30 cellular contexts compared by ENCODE assay signal in the genomic region with DNA sequence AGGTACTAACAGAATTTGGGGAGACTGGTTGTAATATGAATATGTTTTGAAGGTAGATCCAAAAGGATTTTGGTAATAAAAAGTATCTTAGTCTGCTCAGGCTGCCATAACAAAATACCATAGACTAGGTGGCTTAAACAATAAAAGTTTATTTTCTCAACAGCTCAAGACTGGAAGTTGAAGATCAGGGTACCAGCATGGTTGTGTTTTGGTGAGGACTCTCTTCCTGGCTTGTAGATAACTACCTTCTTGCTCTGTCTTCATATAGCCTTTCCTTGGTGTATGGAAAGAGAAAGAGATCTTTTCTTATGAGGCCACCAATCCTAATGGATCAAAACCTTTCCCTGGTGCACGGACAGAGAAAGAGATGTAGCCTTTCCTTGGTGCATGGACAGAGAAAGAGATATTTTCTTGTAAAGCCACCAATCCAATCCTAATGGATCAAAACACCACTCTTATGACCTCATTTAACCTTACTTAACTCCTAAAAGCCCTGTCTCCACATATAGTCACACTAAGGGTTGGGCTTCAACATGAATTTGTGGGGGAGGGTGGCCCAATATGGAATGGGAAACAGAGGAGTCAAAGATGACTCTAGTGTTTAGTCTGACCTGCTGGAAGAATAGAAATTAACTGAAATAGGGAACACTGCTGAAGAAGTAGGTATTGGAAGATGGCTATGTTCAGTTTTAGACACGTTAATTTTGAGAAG.
"Had no signal": no experiment of that assay in that cellular context is flagged by ENCODE, and none has a peak within 500 bp of the region (broad histone marks: within the 10 kb centered on the region; RNA-seq: fewer than 3 reads in every experiment).

No MANE protein-coding gene starts in this region.

- H3K4me3 Mint-ChIP-seq: activated CD4-positive, alpha-beta memory T cell treated with anti-CD3 and anti-CD28 coated beads, Interleukin-2, amount 10 ng/mL, durations not matched to agents 7 days and 5 days; activated CD4-positive, alpha-beta T cell treated with anti-CD3 and anti-CD28 coated beads, Interleukin-2, amount 10 ng/mL, durations not matched to agents 7 days and 5 days; activated naive CD8-positive, alpha-beta T cell; activated T-cell treated with anti-CD3 and anti-CD28 coated beads, Interleukin-2, amount 50 U/mL, for 24 hours; activated T-cell treated with anti-CD3 and anti-CD28 coated beads, Interleukin-2, amount 50 U/mL, for 72 hours; effector memory CD8-positive, alpha-beta T cell had no signal

- H3K4me1 ChIP-seq: breast epithelium, foreskin keratinocyte had no signal

- H3K27me3 ChIP-seq: body of pancreas, breast epithelium, cardiac muscle cell, esophagus muscularis mucosa, foreskin keratinocyte, gastrocnemius medialis, heart left ventricle had no signal

- H3K36me3 ChIP-seq: breast epithelium, cardiac muscle cell, esophagus muscularis mucosa, gastrocnemius medialis, heart left ventricle had no signal

- H3K27ac Mint-ChIP-seq: activated CD4-positive, alpha-beta memory T cell treated with anti-CD3 and anti-CD28 coated beads, Interleukin-2, amount 10 ng/mL, durations not matched to agents 7 days and 5 days; activated CD4-positive, alpha-beta T cell treated with anti-CD3 and anti-CD28 coated beads, Interleukin-2, amount 10 ng/mL, durations not matched to agents 7 days and 5 days; activated naive CD8-positive, alpha-beta T cell; activated T-cell treated with anti-CD3 and anti-CD28 coated beads, Interleukin-2, amount 50 U/mL, for 24 hours; activated T-cell treated with anti-CD3 and anti-CD28 coated beads, Interleukin-2, amount 50 U/mL, for 72 hours; effector memory CD8-positive, alpha-beta T cell had no signal

- H3K27ac ChIP-seq: body of pancreas, breast epithelium, cardiac muscle cell, coronary artery, esophagus muscularis mucosa, foreskin keratinocyte, gastrocnemius medialis had no signal

- H3K9me3 Mint-ChIP-seq: activated CD4-positive, alpha-beta memory T cell treated with anti-CD3 and anti-CD28 coated beads, Interleukin-2, amount 10 ng/mL, durations not matched to agents 7 days and 5 days; activated CD4-positive, alpha-beta T cell treated with anti-CD3 and anti-CD28 coated beads, Interleukin-2, amount 10 ng/mL, durations not matched to agents 7 days and 5 days; activated T-cell treated with anti-CD3 and anti-CD28 coated beads, Interleukin-2, amount 50 U/mL, for 24 hours; activated T-cell treated with anti-CD3 and anti-CD28 coated beads, Interleukin-2, amount 50 U/mL, for 72 hours; effector memory CD8-positive, alpha-beta T cell had no signal

- H3K4me3 ChIP-seq: body of pancreas, breast epithelium, cardiac muscle cell, coronary artery, esophagus muscularis mucosa, gastrocnemius medialis, heart left ventricle had no signal

- H3K27me3 Mint-ChIP-seq: activated CD4-positive, alpha-beta memory T cell treated with anti-CD3 and anti-CD28 coated beads, Interleukin-2, amount 10 ng/mL, durations not matched to agents 7 days and 5 days; activated CD4-positive, alpha-beta T cell treated with anti-CD3 and anti-CD28 coated beads, Interleukin-2, amount 10 ng/mL, durations not matched to agents 7 days and 5 days had no signal

- H3K9me3 ChIP-seq: body of pancreas, breast epithelium, esophagus muscularis mucosa, gastrocnemius medialis, heart left ventricle had no signal

- DNase-seq: activated CD4-positive, alpha-beta memory T cell treated with anti-CD3 and anti-CD28 coated beads, Interleukin-2, amount 10 ng/mL, durations not matched to agents 7 days and 5 days; activated CD4-positive, alpha-beta T cell treated with anti-CD3 and anti-CD28 coated beads for 1 hour; activated CD4-positive, alpha-beta T cell treated with anti-CD3 and anti-CD28 coated beads for 4 hours; activated CD4-positive, alpha-beta T cell treated with anti-CD3 and anti-CD28 coated beads, Interleukin-2, amount 10 ng/mL, durations not matched to agents 7 days and 5 days; activated CD4-positive, alpha-beta T cell treated with anti-CD3 and anti-CD28 coated beads, Interleukin-2, amount 50 U/mL, for 4 hours; activated CD8-positive, alpha-beta memory T cell treated with anti-CD3 and anti-CD28 coated beads, Interleukin-2, amount 50 U/mL, for 48 hours; activated gamma-delta T cell; activated naive CD4-positive, alpha-beta T cell treated with anti-CD3 and anti-CD28 coated beads, Interleukin-2, amount 50 U/mL, for 16 hours; activated naive CD4-positive, alpha-beta T cell treated with Interleukin-2 at 50 U/mL for 16 hours; activated T-cell treated with anti-CD3 and anti-CD28 coated beads for 4 hours; activated T-cell treated with anti-CD3 and anti-CD28 coated beads, Interleukin-2, amount 50 U/mL, for 24 hours; activated T-cell treated with anti-CD3 and anti-CD28 coated beads, Interleukin-2, amount 50 U/mL, for 72 hours; amygdala; aorta; body of pancreas; central memory CD4-positive, alpha-beta T cell; dermis blood vessel endothelial cell; effector CD4-positive, alpha-beta T cell; effector memory CD8-positive, alpha-beta T cell; erythroblast; foreskin keratinocyte; gastrocnemius medialis; glutamatergic neuron; heart left ventricle; T-helper 2 cell had no signal
